ENCODE assay signal across 8 cellular contexts in the genomic region with DNA sequence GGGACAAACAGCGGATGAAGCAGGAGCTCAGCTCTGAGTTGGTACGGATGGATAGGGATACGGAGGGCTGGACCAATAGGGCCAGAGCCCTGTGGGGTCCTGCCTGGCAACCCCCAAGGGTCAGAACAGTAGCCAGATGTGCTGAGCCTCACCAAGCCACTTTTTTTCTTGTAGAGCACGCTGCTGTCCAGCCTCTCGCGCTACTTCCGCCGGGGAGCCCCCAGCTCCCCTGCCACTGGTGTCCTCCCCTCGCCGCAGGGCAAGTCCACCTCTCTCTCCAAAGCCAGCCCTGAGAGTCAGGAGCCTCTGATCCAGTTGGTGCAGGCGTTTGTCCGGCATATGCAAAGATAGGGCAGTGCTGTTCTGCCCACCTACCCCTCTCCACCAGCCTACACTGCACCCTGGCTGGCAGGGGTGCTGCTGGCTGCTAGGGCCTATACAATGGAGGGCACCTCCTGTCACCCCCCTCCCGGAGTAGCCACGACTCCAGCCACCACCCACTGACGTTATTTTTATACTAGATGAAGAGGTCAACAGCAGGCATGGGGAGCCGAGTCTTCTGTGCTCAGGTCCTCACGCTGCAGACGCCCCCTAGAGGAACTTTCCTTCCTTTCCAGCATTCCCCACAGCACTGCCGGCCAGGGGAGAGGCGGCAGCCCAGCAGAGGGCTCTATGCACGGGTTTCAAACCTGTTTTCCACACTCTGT. TPM values are rescaled to one million over a fixed set of nuclear protein-coding genes. Genes with fewer than 3 reads are reported as not detected.
A peak's percentile ranks its signal among the peaks of the same experiment; 100 is the strongest.
DNase-seq lines count a peak whose midpoint lies in the region; ATAC-seq and TF ChIP-seq lines count a peak whose summit lies in the region.

No MANE protein-coding gene starts in this region.

- 52 to 57% methylated on average over 21 of the region's 21 CpGs for WGBS in lower leg skin, 2 donors

- H3K27ac ChIP-seq in SJSA1 (no peak overlapping the region), angular gyrus (ENCODE audit: low read depth, low read length) (peak overlapping the region; percentile 61)

- peak; percentile 92 for ATAC-seq in left ventricle myocardium superior

- peak in 1 of 3 donors; percentile 63 for TF ChIP-seq CTCF in lower leg skin (IDR thresholded peaks at IDR 0.05)

- no peaks in the 10 kb centered on the region for H3K27me3 ChIP-seq in SJSA1 (replicated peaks)

- H3K9me3 ChIP-seq in SJSA1 (replicated peaks): no peaks in the 10 kb centered on the region

- intact Hi-C loops in left ventricle myocardium superior (cut with micrococcal nuclease): no loop called here
- intact Hi-C loops in lower leg skin (cut with DNase I; ENCODE audit: low total_unique reads): loop anchor here (10.0 kb wide), 1 partner anchor 1512 kb away; no protein-coding TSS in a partner anchor

- DNase-seq in EH (ENCODE audit: low read depth) (peak; percentile 77), LHCN-M2 (ENCODE audit: low read depth) (peak; percentile 77), SJSA1 (ENCODE audit: low read depth in 1 of 2, low spot score in 2 of 2) (peak; percentile 66 to 70), left ventricle myocardium superior (peak; percentile 73), renal cortical epithelial cell (ENCODE audit: low read depth) (peak; percentile 51), NCI-H1048 (lab: John Stamatoyannopoulos, UW) (no peak), lower leg skin (ENCODE audit: low spot score in 2 of 2) (no peak)

- H3K4me3 ChIP-seq in SJSA1: no peak overlapping the region
- H3K4me3 ChIP-seq in lower leg skin (ENCODE audit: low read depth, poor library complexity, severe bottlenecking): no peak overlapping the region

- TF ChIP-seq POLR2A in lower leg skin (IDR thresholded peaks at IDR 0.05): no peak

- H3K4me1 ChIP-seq in SJSA1 (replicated peaks): no peaks in the 10 kb centered on the region

- peaks cover 68% of the 10 kb centered on the region for H3K36me3 ChIP-seq in SJSA1

RNA-seq across cellular contexts. Expression of gene SH3GLB2, which starts 21.6 kb away (rescaled TPM):
- total RNA-seq in LHCN-M2 (2014; rRNA removed) (48.2 and 52.6 TPM in 2 replicates), left ventricle myocardium superior (35.3 TPM), renal cortical epithelial cell (67.5 and 69.6 TPM in 2 replicates), lower leg skin (100 to 1,000 TPM; 177 to 378 (median 207) TPM)
- polyA plus RNA-seq in LHCN-M2 (2012): 36.8 TPM
- 25.6 and 39.9 TPM in 2 replicates for total RNA-seq in SJSA1 (2014; rRNA removed; shearing (Covaris generic))

RNA-seq across cellular contexts. Expression of gene MIGA2, which starts 29.9 kb away (rescaled TPM):
- total RNA-seq in LHCN-M2 (2014; rRNA removed): 29.1 and 31.4 TPM in 2 replicates
- 13.2 TPM for polyA plus RNA-seq in LHCN-M2 (2012)
- total RNA-seq in SJSA1 (2014; rRNA removed; shearing (Covaris generic)): 17.6 and 24.9 TPM in 2 replicates
- total RNA-seq in left ventricle myocardium superior: 39.0 TPM
- total RNA-seq in renal cortical epithelial cell: 18.4 and 26.0 TPM in 2 replicates
- total RNA-seq in lower leg skin: 10 to 100 TPM; 37.7 to 66.1 (median 47.4) TPM

RNA-seq across cellular contexts. Expression of gene NUP188, which starts 59.0 kb away (rescaled TPM):
- 61.6 and 80.0 TPM in 2 replicates for total RNA-seq in LHCN-M2 (2014; rRNA removed)
- polyA plus RNA-seq in LHCN-M2 (2012): 37.5 TPM
- 32.3 and 76.3 TPM in 2 replicates for total RNA-seq in SJSA1 (2014; rRNA removed; shearing (Covaris generic))
- 17.4 TPM for total RNA-seq in left ventricle myocardium superior
- total RNA-seq in renal cortical epithelial cell: 23.3 and 38.3 TPM in 2 replicates
- 10 to 100 TPM; 32.8 to 44.3 (median 36.1) TPM for total RNA-seq in lower leg skin

RNA-seq across cellular contexts. Expression of gene DOLK, which starts 59.1 kb away (rescaled TPM):
- 34.4 and 39.0 TPM in 2 replicates for total RNA-seq in LHCN-M2 (2014; rRNA removed)
- polyA plus RNA-seq in LHCN-M2 (2012): 24.8 TPM
- 26.6 and 31.6 TPM in 2 replicates for total RNA-seq in SJSA1 (2014; rRNA removed; shearing (Covaris generic))
- total RNA-seq in left ventricle myocardium superior: 8.0 TPM
- total RNA-seq in renal cortical epithelial cell: 20.5 and 24.6 TPM in 2 replicates
- total RNA-seq in lower leg skin: 10 to 100 TPM in 3 of 4 donors, 1 to 10 TPM in 1; 9.8 to 16.4 (median 11.9) TPM

Comparison
In these comparisons a context has a peak if more than half of its experiments do, and no peak if none do; other contexts are left out.
1. DNase-seq: peak in EH (single experiment), LHCN-M2 (single experiment), SJSA1 (2 of 2), left ventricle myocardium superior (single experiment) and renal cortical epithelial cell (single experiment); none in NCI-H1048 (single experiment) and lower leg skin (0 of 2).